8 cellular contexts compared by ENCODE assay signal in genomic region chr4:54230479-54231418, GRCh38. TPM values are rescaled to one million over a fixed set of nuclear protein-coding genes. Genes with fewer than 3 reads are reported as not detected.
DNase-seq lines count a peak whose midpoint lies in the region; ATAC-seq and TF ChIP-seq lines count a peak whose summit lies in the region.

No MANE protein-coding gene starts in this region.

- H3K27ac ChIP-seq in gastroesophageal sphincter = peak overlapping the region in 3 of 4 donors; percentile 73 to 82 (median 76)

- H3K9me3 ChIP-seq in NT2/D1 (ENCODE audit: insufficient read depth, low read length) = peaks cover 8% of the 10 kb centered on the region; the same call in 1 of the 2 replicates
- H3K9me3 ChIP-seq in gastroesophageal sphincter = no peaks in the 10 kb centered on the region

- TF ChIP-seq POLR2A in gastroesophageal sphincter (IDR thresholded peaks at IDR 0.05) (peak; percentile 35 to 36), GM18505 (IDR thresholded peaks at IDR 0.05; ENCODE audit: borderline replicate concordance, extremely low read depth, insufficient read depth, insufficient read length) (no peak)

- peak; percentile 16 for DNase-seq in Daoy (ENCODE audit: low read depth)
- DNase-seq in NT2/D1 (ENCODE audit: low read depth, low spot score) = no peak
- peak; percentile 87 for DNase-seq in posterior vena cava (ENCODE audit: low spot score)
- no peak for DNase-seq in GDM1 (lab: John Stamatoyannopoulos, UW)
- no peak for DNase-seq in stimulated activated CD4-positive, alpha-beta T cell treated with anti-CD3 and anti-CD28 coated beads, Interleukin-4, amount 100 ng/mL, for 4 hours

- H3K4me1 ChIP-seq in NT2/D1 (ENCODE audit: insufficient read depth, insufficient read length) (peaks cover 6% of the 10 kb centered on the region), gastroesophageal sphincter (peaks cover 0 to 78% (median 26%) of the 10 kb centered on the region in 3 donors)

- intact Hi-C loops in posterior vena cava (cut with DNase I) = loop anchor here (5.0 kb wide), 1 partner anchor 1033 kb away; no protein-coding TSS in a partner anchor

- peak overlapping the region; percentile 29 for H3K4me3 ChIP-seq in NT2/D1 (ENCODE audit: insufficient read length, low read depth)
- H3K4me3 ChIP-seq in gastroesophageal sphincter = peak overlapping the region; percentile 20 to 60

- 2 to 16% methylated on average over 14 to 16 of the region's 63 CpGs for WGBS in gastroesophageal sphincter (ENCODE audit: low coverage in 1 of 2), 2 donors

- peak overlapping the region; percentile 8 for H3K9ac ChIP-seq in NT2/D1 (ENCODE audit: insufficient read length, low read depth)

- peaks cover 74% of the 10 kb centered on the region for H3K27me3 ChIP-seq in NT2/D1 (ENCODE audit: insufficient read depth, insufficient read length)
- peaks cover 95% of the 10 kb centered on the region for H3K27me3 ChIP-seq in gastroesophageal sphincter

- no peak for TF ChIP-seq CTCF in gastroesophageal sphincter (IDR thresholded peaks at IDR 0.05)

- TF ChIP-seq EP300 in gastroesophageal sphincter (IDR thresholded peaks at IDR 0.05) = no peak

- H3K36me3 ChIP-seq in NT2/D1 (ENCODE audit: insufficient read depth, insufficient read length, low read length) = no peaks in the 10 kb centered on the region
- no peaks in the 10 kb centered on the region for H3K36me3 ChIP-seq in gastroesophageal sphincter

- peak; percentile 3 for ATAC-seq in gastroesophageal sphincter
- no peak for ATAC-seq in GM18505 (IDR thresholded peaks at IDR 0.05; ENCODE audit: unreplicated experiment)
- no peak for ATAC-seq in GM19328 (IDR thresholded peaks at IDR 0.05; ENCODE audit: unreplicated experiment)

RNA-seq across cellular contexts. Expression of gene PDGFRA, which starts 1.7 kb away (rescaled TPM):
- 1.5 and 2.2 TPM in 2 replicates for total RNA-seq in Daoy (2014; rRNA removed; shearing (Covaris generic))
- total RNA-seq in gastroesophageal sphincter = 100 to 1,000 TPM in 3 of 4 donors, 10 to 100 TPM in 1; 92.2 to 164 (median 130) TPM
- 100 to 1,000 TPM; 192 to 201 TPM for total RNA-seq in posterior vena cava

Comparison
In these comparisons a context has a peak if more than half of its experiments do, and no peak if none do; other contexts are left out.
1. DNase-seq: peak in Daoy (single experiment) and posterior vena cava (single experiment); none in NT2/D1 (single experiment), GDM1 (single experiment) and stimulated activated CD4-positive, alpha-beta T cell treated with anti-CD3 and anti-CD28 coated beads, Interleukin-4, amount 100 ng/mL, for 4 hours (0 of 2).
2. RNA of gene PDGFRA, which starts 1.7 kb away (total RNA-seq): 192 to 201 TPM in posterior vena cava and 92.2 to 164 TPM in gastroesophageal sphincter; 1.5 to 2.2 TPM in Daoy; every median in the first group is over 10 times any median in the second.